Comparison of ENCODE assay signal across 10 cellular contexts in the genomic region with DNA sequence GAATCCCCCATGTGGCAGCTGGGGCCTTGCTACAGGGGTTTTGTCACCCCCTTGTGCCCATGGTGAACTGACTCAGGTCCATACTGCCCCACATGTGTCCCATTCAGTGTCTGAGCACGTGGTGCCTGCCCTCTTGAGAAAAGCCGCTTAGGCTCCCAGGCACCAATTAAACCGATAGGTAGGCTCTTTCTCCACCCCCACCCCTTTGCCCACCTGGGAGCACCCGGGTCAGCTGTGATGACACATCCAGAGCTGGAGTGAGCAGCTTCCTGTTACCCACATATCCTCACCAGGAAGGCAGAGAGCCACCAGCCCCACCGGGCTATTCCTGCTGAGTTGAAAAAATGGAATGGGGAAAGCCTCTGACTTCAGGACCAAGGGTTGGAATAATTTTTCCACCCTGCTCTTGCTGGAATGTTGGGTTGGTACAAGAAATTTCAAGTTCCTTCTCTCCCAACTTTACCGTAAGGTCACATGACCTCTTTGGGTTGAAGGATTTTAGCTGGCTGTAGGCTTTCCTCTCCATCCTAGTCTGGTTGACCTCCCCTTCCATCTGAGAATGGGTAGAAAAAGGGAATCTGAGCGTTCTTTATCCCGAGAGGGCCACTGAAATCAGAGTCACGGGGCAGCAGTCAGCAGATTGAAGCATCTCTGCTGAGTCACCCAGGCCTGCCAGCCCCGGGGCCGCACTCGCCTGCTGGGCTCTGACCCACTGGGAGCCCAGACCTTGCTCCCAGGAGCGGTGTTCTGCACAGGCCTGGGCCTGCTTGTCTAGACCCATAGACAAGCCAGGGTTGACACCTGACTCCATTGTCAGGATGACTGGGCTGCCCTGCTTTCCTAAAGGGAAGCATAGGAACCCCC. TPM values are rescaled to one million over a fixed set of nuclear protein-coding genes. Genes with fewer than 3 reads are reported as not detected.
A peak's percentile ranks its signal among the peaks of the same experiment; 100 is the strongest.
DNase-seq lines count a peak whose midpoint lies in the region; ATAC-seq, FAIRE-seq and TF ChIP-seq lines count a peak whose summit lies in the region.
"Had no signal": no experiment of that assay in that cellular context is flagged by ENCODE, and none has a peak within 500 bp of the region (broad histone marks: within the 10 kb centered on the region; RNA-seq: fewer than 3 reads in every experiment).

No MANE protein-coding gene starts in this region.

- DNase-seq in H54 (ENCODE audit: insufficient read length, low spot score) (peak; percentile 92), SJCRH30 (peak; percentile 52 to 60), foreskin fibroblast (peak; percentile 62 to 76), NCI-H2227 treated with DMSO at 0.1 percent for 48 hours (lab: John Stamatoyannopoulos, UW) (no peak)
- DNase-seq: aorta, left cardiac atrium had no signal

- H3K4me1 ChIP-seq in SJCRH30 (peaks cover 53% of the 10 kb centered on the region), skeletal muscle tissue (ENCODE audit: control insufficient read depth in 3 of 3, insufficient read depth in 3 of 3, low read length in 3 of 3) (peaks cover 65 to 88% (median 73%) of the 10 kb centered on the region in 3 donors)

- FAIRE-seq in H54 (lab: Jason Lieb, UNC) = no peak

- TF ChIP-seq POLR2A in H54 (IDR thresholded peaks at IDR 0.05; ENCODE audit: low read depth, low read length) = 0 out of 2 replicates have a peak, but pooled peaks have one; percentile 18

- H3K27ac ChIP-seq in SJCRH30 = peak overlapping the region; percentile 62
- H3K27ac ChIP-seq in skeletal muscle tissue (ENCODE audit: low read depth, low read length) = peak overlapping the region; percentile 78

- no peak for ATAC-seq in HG03097 (IDR thresholded peaks at IDR 0.05; ENCODE audit: low FRiP score, unreplicated experiment)
- no peak for ATAC-seq in HG03095 (IDR thresholded peaks at IDR 0.05; ENCODE audit: unreplicated experiment)
- no peak for ATAC-seq in GM21367 (IDR thresholded peaks at IDR 0.05; ENCODE audit: unreplicated experiment)

- H3K27me3 ChIP-seq in SJCRH30 (no peaks in the 10 kb centered on the region), skeletal muscle tissue (ENCODE audit: control insufficient read depth in 3 of 3, insufficient read depth in 3 of 3, low read length in 3 of 3) (no peaks in the 10 kb centered on the region)

- TF ChIP-seq CTCF in foreskin fibroblast (IDR thresholded peaks at IDR 0.05; ENCODE audit: low read depth, low read length) = no peak

- H3K36me3 ChIP-seq in SJCRH30 = no peaks in the 10 kb centered on the region
- peaks cover 0 to 2% (median 0%) of the 10 kb centered on the region in 3 donors for H3K36me3 ChIP-seq in skeletal muscle tissue (ENCODE audit: control insufficient read depth in 3 of 3, insufficient read depth in 3 of 3, low read length in 3 of 3)

- H3K4me3 ChIP-seq in SJCRH30 (no peak overlapping the region), foreskin fibroblast (ENCODE audit: low read depth in 1 of 2, low read length in 2 of 2) (no peak overlapping the region), skeletal muscle tissue (ENCODE audit: low read length in 3 of 3) (peak overlapping the region in 1 of 3 donors; percentile 7)

- H3K9me3 ChIP-seq in SJCRH30 (replicated peaks) = no peaks in the 10 kb centered on the region
- H3K9me3 ChIP-seq in skeletal muscle tissue (ENCODE audit: control insufficient read depth in 3 of 3, low read length in 3 of 3) = no peaks in the 10 kb centered on the region

- H3K9ac ChIP-seq in skeletal muscle tissue (ENCODE audit: low read depth in 1 of 3, low read length in 3 of 3) = peak overlapping the region; percentile 18 to 77 (median 46)

RNA-seq across cellular contexts. Expression of a gene that starts 30.8 kb away (rescaled TPM):
- total RNA-seq in SJCRH30 (2014; rRNA removed; shearing (Covaris generic)) = 5.2 and 5.5 TPM in 2 replicates
- total RNA-seq in skeletal muscle tissue = 15.1 TPM

RNA-seq across cellular contexts. Expression of a gene that starts 47.0 kb away (rescaled TPM):
- total RNA-seq in SJCRH30 (2014; rRNA removed; shearing (Covaris generic)) = 9.2 TPM in 2 replicates
- total RNA-seq in skeletal muscle tissue = 10.4 TPM
